Comparison of ENCODE assay signal across 9 cellular contexts in the genomic region with DNA sequence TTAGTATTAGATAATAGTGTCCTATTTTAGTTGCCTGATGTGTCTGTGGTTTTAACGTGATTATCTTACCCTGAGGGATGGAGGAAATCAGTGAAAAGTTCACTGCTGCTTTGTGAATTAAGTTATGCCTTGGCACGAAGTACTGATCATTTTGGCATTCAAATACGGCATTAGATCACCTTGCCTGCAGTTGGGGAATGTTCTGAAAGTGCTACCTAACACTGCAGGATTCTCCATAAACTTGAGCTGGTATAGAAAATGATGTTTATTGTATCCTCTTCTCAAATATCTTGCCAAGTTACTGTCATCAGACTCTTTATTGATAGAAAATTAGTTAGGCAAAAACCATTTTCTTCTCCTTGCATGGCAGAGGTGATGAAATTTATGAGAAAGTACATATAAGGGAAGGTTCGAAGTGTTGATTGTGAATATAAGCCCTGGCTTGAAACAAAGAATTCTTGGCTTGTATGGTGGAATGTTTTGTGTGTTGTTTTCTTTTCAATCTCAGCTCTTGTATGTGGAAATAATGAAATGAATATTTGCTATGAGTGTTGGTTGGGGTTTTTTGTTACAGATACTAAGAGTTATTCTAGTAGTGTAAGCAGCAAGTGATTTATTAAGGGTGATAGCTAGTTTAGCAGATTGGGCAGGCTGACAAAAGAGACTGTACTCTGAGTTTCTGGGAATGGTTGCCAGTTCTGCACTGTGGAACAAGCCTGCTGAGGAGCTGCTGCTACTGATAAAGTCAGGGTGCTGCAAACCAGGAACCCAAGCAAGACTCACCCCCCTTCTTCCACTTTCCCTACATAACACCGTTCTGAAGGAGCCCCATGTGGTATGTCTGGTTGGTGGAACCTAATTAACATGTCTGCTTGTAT. TPM values are rescaled to one million over a fixed set of nuclear protein-coding genes. Genes with fewer than 3 reads are reported as not detected.
A peak's percentile ranks its signal among the peaks of the same experiment; 100 is the strongest.
DNase-seq lines count a peak whose midpoint lies in the region; ATAC-seq, FAIRE-seq and TF ChIP-seq lines count a peak whose summit lies in the region.
"Had no signal": no experiment of that assay in that cellular context is flagged by ENCODE, and none has a peak within 500 bp of the region (broad histone marks: within the 10 kb centered on the region; RNA-seq: fewer than 3 reads in every experiment).

No MANE protein-coding gene starts in this region.

- H3K36me3 ChIP-seq in PC-9 (ENCODE audit: low read depth) (peaks cover 27% of the 10 kb centered on the region), skeletal muscle satellite cell (ENCODE audit: insufficient read depth, low read length) (no peaks in the 10 kb centered on the region)

- H3K9me3 ChIP-seq in PC-9 (ENCODE audit: insufficient read depth, low read depth), result no peaks in the 10 kb centered on the region
- no peaks in the 10 kb centered on the region for H3K9me3 ChIP-seq in skeletal muscle satellite cell (replicated peaks; ENCODE audit: low read length)

- no peaks in the 10 kb centered on the region for H3K9me2 ChIP-seq in PC-9 (ENCODE audit: insufficient read depth)

- POLR2A ChIA-PET in PC-9 (lab: Charles Lee; ENCODE audit: unreplicated experiment), result interaction anchor here (0.7 kb wide), 1 partner anchor 1796 kb away, joined by 4 read pairs; no protein-coding TSS in a partner anchor

- TF ChIP-seq CTCF in PC-9 (conservative IDR thresholded peaks at IDR 0.05), result no peak
- TF ChIP-seq CTCF in foreskin keratinocyte (conservative IDR thresholded peaks at IDR 0.05), result no peak

- CTCF ChIA-PET in PC-9 (lab: Charles Lee), result no interaction called here

- H3K27me3 ChIP-seq in PC-9 (ENCODE audit: insufficient read depth, low read depth), result no peaks in the 10 kb centered on the region
- no peaks in the 10 kb centered on the region for H3K27me3 ChIP-seq in foreskin keratinocyte
- H3K27me3 ChIP-seq in skeletal muscle satellite cell (ENCODE audit: control insufficient read depth, insufficient read depth, low read length), result no peaks in the 10 kb centered on the region

- H2AFZ ChIP-seq in PC-9, result no peak overlapping the region

- H3K9ac ChIP-seq in skeletal muscle satellite cell (ENCODE audit: low read depth, low read length), result no peak overlapping the region

- 0 out of 2 replicates have a peak overlapping the region, but pooled peaks have one; percentile 4 for H3K27ac ChIP-seq in PC-9
- H3K27ac ChIP-seq in foreskin keratinocyte, result peak overlapping the region; percentile 63

- H3K4me2 ChIP-seq in PC-9 (no peak overlapping the region), skeletal muscle satellite cell (ENCODE audit: low read length) (peak overlapping the region; percentile 57)

- H4K20me1 ChIP-seq in PC-9 (ENCODE audit: insufficient read depth), result peaks cover 16% of the 10 kb centered on the region

- peak; percentile 30 for ATAC-seq in foreskin keratinocyte

- peaks cover 21% of the 10 kb centered on the region for H3F3A ChIP-seq in PC-9 (ENCODE audit: insufficient read depth, low read depth)

- H3K4me3 ChIP-seq in PC-9 (no peak overlapping the region), skeletal muscle satellite cell (ENCODE audit: low read length) (no peak overlapping the region)

- H3K79me2 ChIP-seq in PC-9 (ENCODE audit: low read depth), result peaks cover 98% of the 10 kb centered on the region

- DNase-seq in GM18507 (ENCODE audit: extremely low spot score, insufficient read length, low read depth), result no peak
- no peak for DNase-seq in PC-9
- peak; percentile 32 to 61 for DNase-seq in foreskin keratinocyte
- DNase-seq in NCI-H510A treated with DMSO at 0.1 percent for 48 hours (lab: John Stamatoyannopoulos, UW), result no peak
- no peak for DNase-seq in NCI-H1105 (lab: John Stamatoyannopoulos, UW)
- DNase-seq in activated CD4-positive, CD25-positive, alpha-beta regulatory T cell treated with anti-CD3 and anti-CD28 coated beads, Interleukin-2, amount 50 U/mL, for 72 hours, result no peak
- no peak for DNase-seq in NCI-H128 (lab: John Stamatoyannopoulos, UW; ENCODE audit: unreplicated experiment)
- DNase-seq: stimulated activated CD4-positive, alpha-beta T cell treated with anti-CD3 and anti-CD28 coated beads, Interleukin-4, amount 100 ng/mL, for 4 hours had no signal

- BruUV-seq in PC-9 (replicated peaks; lab: Mats Ljungman, UMichigan), result no TSS peak

- H3K4me1 ChIP-seq in PC-9 (replicated peaks; ENCODE audit: insufficient read depth), result peaks cover 4% of the 10 kb centered on the region; the same call in 1 of the 2 replicates
- peaks cover 34% of the 10 kb centered on the region for H3K4me1 ChIP-seq in foreskin keratinocyte
- H3K4me1 ChIP-seq in skeletal muscle satellite cell (ENCODE audit: control insufficient read depth, insufficient read depth, low read length), result peaks cover 15% of the 10 kb centered on the region

- intact Hi-C loops in PC-9 (cut with micrococcal nuclease; ENCODE audit: unreplicated experiment), result no loop called here

- peak; percentile 72 for FAIRE-seq in GM18507 (lab: Jason Lieb, UNC)

RNA-seq across cellular contexts. Expression of a gene that starts 35.3 kb away (rescaled TPM):
- total RNA-seq in PC-9 (2021) (61.6 and 79.8 TPM in 2 replicates), foreskin keratinocyte (22.4 and 29.9 TPM in 2 replicates)
- 10.1 and 13.7 TPM in 2 replicates for polyA plus RNA-seq in foreskin keratinocyte
- total RNA-seq in skeletal muscle satellite cell (2012; rRNA removed), result 11.6 and 23.8 TPM in 2 replicates

Comparison
In these comparisons a context has a peak if more than half of its experiments do, and no peak if none do; other contexts are left out.
1. DNase-seq: peak in foreskin keratinocyte (2 of 2); none in GM18507 (single experiment), PC-9 (0 of 2), NCI-H510A treated with DMSO at 0.1 percent for 48 hours (single experiment), NCI-H1105 (single experiment), activated CD4-positive, CD25-positive, alpha-beta regulatory T cell treated with anti-CD3 and anti-CD28 coated beads, Interleukin-2, amount 50 U/mL, for 72 hours (single experiment) and NCI-H128 (single experiment).